ENCODE assay signal across 1 cellular context in genomic region chr14:99736600-99737371, GRCh38.
TF ChIP-seq lines count a peak whose summit lies in the region.

No MANE protein-coding gene starts in this region.

TF ChIP-seq in HepG2, 621 proteins besides CTCF, POLR2A, EP300 and RAD21:
- TF ChIP-seq GZF1 (CRISPR knock-in tag; IDR thresholded peaks at IDR 0.05) (no peak), ATF3 (CRISPR knock-in tag; IDR thresholded peaks at IDR 0.05) (no peak), MXD4 (CRISPR knock-in tag; IDR thresholded peaks at IDR 0.05) (no peak), ZNF570 (CRISPR knock-in tag; IDR thresholded peaks at IDR 0.05; ENCODE audit: borderline replicate concordance) (no peak), NCOR1 (IDR thresholded peaks at IDR 0.05; ENCODE audit: borderline replicate concordance, low read length) (no peak), ZSCAN30 (CRISPR knock-in tag; IDR thresholded peaks at IDR 0.05) (no peak), PCBP1 (IDR thresholded peaks at IDR 0.05; ENCODE audit: borderline replicate concordance, low read depth, low read length) (no peak), GATAD2A (CRISPR knock-in tag; IDR thresholded peaks at IDR 0.05) (no peak), ZSCAN9 (CRISPR knock-in tag; IDR thresholded peaks at IDR 0.05; ENCODE audit: borderline replicate concordance) (no peak), ZNF556 (CRISPR knock-in tag; IDR thresholded peaks at IDR 0.05; ENCODE audit: borderline replicate concordance) (no peak), ZBTB39 (CRISPR knock-in tag; IDR thresholded peaks at IDR 0.05) (no peak), ZNF776 (CRISPR knock-in tag; IDR thresholded peaks at IDR 0.05) (no peak), ZNF446 (CRISPR knock-in tag; IDR thresholded peaks at IDR 0.05) (no peak), AHR (CRISPR knock-in tag; IDR thresholded peaks at IDR 0.05) (no peak), ZNF670 (CRISPR knock-in tag; IDR thresholded peaks at IDR 0.05; ENCODE audit: borderline replicate concordance) (no peak), IRF2 (CRISPR knock-in tag; IDR thresholded peaks at IDR 0.05) (no peak)
